Comparison of ENCODE assay signal across 13 cellular contexts in genomic region chrX:153706799-153707198, GRCh38. TPM values are rescaled to one million over a fixed set of nuclear protein-coding genes. Genes with fewer than 3 reads are reported as not detected.
"Had no signal": no experiment of that assay in that cellular context is flagged by ENCODE, and none has a peak within 500 bp of the region (broad histone marks: within the 10 kb centered on the region; RNA-seq: fewer than 3 reads in every experiment).

No MANE protein-coding gene starts in this region.

- H3K4me3 Mint-ChIP-seq: activated naive CD8-positive, alpha-beta T cell treated with anti-CD3 and anti-CD28 coated beads, Interleukin-2, amount 50 U/mL, for 24 hours had no signal

- H3K27ac ChIP-seq: ascending aorta, coronary artery, tibial nerve had no signal

- H3K4me3 ChIP-seq: ascending aorta, cardiac muscle cell, coronary artery, lung, skin epidermis, tibial nerve had no signal

- DNase-seq: activated CD4-positive, CD25-positive, alpha-beta regulatory T cell; activated gamma-delta T cell; activated naive CD8-positive, alpha-beta T cell treated with anti-CD3 and anti-CD28 coated beads, Interleukin-2, amount 50 U/mL, for 24 hours; effector CD8-positive, alpha-beta T cell; hippocampal formation; naive thymus-derived CD8-positive, alpha-beta T cell; T-helper 2 cell had no signal

- H3K27me3 Mint-ChIP-seq: activated naive CD8-positive, alpha-beta T cell treated with anti-CD3 and anti-CD28 coated beads, Interleukin-2, amount 50 U/mL, for 24 hours; naive thymus-derived CD8-positive, alpha-beta T cell had no signal

- ATAC-seq: activated naive CD8-positive, alpha-beta T cell treated with anti-CD3 and anti-CD28 coated beads, Interleukin-2, amount 50 U/mL, for 24 hours; naive thymus-derived CD8-positive, alpha-beta T cell had no signal

- H3K27ac Mint-ChIP-seq: activated naive CD8-positive, alpha-beta T cell treated with anti-CD3 and anti-CD28 coated beads, Interleukin-2, amount 50 U/mL, for 24 hours had no signal

- H3K9me3 Mint-ChIP-seq: activated naive CD8-positive, alpha-beta T cell treated with anti-CD3 and anti-CD28 coated beads, Interleukin-2, amount 50 U/mL, for 24 hours; naive thymus-derived CD8-positive, alpha-beta T cell had no signal

- H3K4me1 ChIP-seq: ascending aorta had no signal

- H3K9me3 ChIP-seq: ascending aorta, tibial nerve had no signal

- H3K27me3 ChIP-seq: ascending aorta, cardiac muscle cell, tibial nerve had no signal

RNA-seq across cellular contexts. Expression of gene PNCK, which starts 33.2 kb away (rescaled TPM):
- total RNA-seq: naive thymus-derived CD8-positive, alpha-beta T cell had no signal
- polyA plus RNA-seq: naive thymus-derived CD8-positive, alpha-beta T cell had no signal

RNA-seq across cellular contexts. Expression of gene PLXNB3, which starts 57.2 kb away (rescaled TPM):
- polyA plus RNA-seq: naive thymus-derived CD8-positive, alpha-beta T cell had no signal
